ENCODE assay signal across 13 cellular contexts in the genomic region with DNA sequence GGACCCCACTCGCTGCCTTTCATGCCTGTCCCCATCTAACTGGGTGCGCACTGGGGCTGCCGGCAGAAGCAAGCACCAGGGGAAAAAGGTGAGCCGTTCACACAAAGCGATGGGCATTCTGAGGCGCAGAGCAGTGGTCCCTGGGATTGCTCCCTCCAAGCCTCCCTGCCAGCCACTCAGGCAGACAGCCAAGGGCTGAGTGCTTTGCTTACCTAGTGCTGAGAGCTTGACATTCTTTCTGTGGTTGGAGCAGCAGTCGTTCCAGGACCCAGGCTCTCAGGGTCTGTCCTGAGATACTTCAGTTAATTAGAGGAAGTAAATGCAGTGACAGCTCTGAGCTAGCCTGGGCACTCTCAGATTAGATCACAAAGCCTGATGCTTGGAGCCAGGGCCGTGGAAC. TPM values are rescaled to one million over a fixed set of nuclear protein-coding genes. Genes with fewer than 3 reads are reported as not detected.
DNase-seq lines count a peak whose midpoint lies in the region; ATAC-seq and TF ChIP-seq lines count a peak whose summit lies in the region.
"Had no signal": no experiment of that assay in that cellular context is flagged by ENCODE, and none has a peak within 500 bp of the region (broad histone marks: within the 10 kb centered on the region; RNA-seq: fewer than 3 reads in every experiment).

No MANE protein-coding gene starts in this region.

- no peaks in the 10 kb centered on the region for H3K9me3 Mint-ChIP-seq in endodermal cell

- H3K27ac ChIP-seq in endodermal cell (ENCODE audit: low read depth, low read length) (no peak overlapping the region), stomach smooth muscle (ENCODE audit: low read length) (peak overlapping the region; percentile 37)
- H3K27ac ChIP-seq: 22Rv1, testis had no signal

- H3K4me3 ChIP-seq in endodermal cell (ENCODE audit: low read length) = no peak overlapping the region
- no peak overlapping the region for H3K4me3 ChIP-seq in stomach smooth muscle (ENCODE audit: low read length in 2 of 2)
- H3K4me3 ChIP-seq: testis had no signal

- H3K36me3 Mint-ChIP-seq in endodermal cell (ENCODE audit: low read depth) = no peaks in the 10 kb centered on the region
- H3K36me3 Mint-ChIP-seq: activated naive CD8-positive, alpha-beta T cell; naive thymus-derived CD4-positive, alpha-beta T cell had no signal

- intact Hi-C loops in sciatic nerve (cut with DNase I) = no loop called here

- ATAC-seq in GM18867 (IDR thresholded peaks at IDR 0.05; ENCODE audit: unreplicated experiment) (no peak), sciatic nerve (no peak), left lobe of liver (no peak)
- ATAC-seq: naive thymus-derived CD4-positive, alpha-beta T cell had no signal

- no peak overlapping the region for H3K4me3 Mint-ChIP-seq in endodermal cell
- H3K4me3 Mint-ChIP-seq: activated naive CD8-positive, alpha-beta T cell; naive thymus-derived CD4-positive, alpha-beta T cell had no signal

- H3K9me3 ChIP-seq in endodermal cell (ENCODE audit: control insufficient read depth, low read length) (no peaks in the 10 kb centered on the region), stomach smooth muscle (ENCODE audit: control insufficient read depth in 2 of 2, low read length in 2 of 2) (no peaks in the 10 kb centered on the region)
- H3K9me3 ChIP-seq: testis had no signal

- H3K4me1 ChIP-seq in endodermal cell (ENCODE audit: control insufficient read depth, insufficient read depth, low read length) (peaks cover 7% of the 10 kb centered on the region), stomach smooth muscle (ENCODE audit: control insufficient read depth, insufficient read depth, low read length) (peaks cover 42% of the 10 kb centered on the region)
- H3K4me1 ChIP-seq: testis had no signal

- WGBS in endodermal cell (ENCODE audit: insufficient coverage in 1 of 2, insufficient read length in 1 of 2), 2 experiments = 78 to 89% methylated on average over 4 to 8 of the region's 8 CpGs

- H3K9ac ChIP-seq in endodermal cell (ENCODE audit: extremely low read depth, low read length, poor library complexity, severe bottlenecking) (no peak overlapping the region), stomach smooth muscle (ENCODE audit: low read length in 2 of 2) (no peak overlapping the region)

- peaks cover 21% of the 10 kb centered on the region for H3K27me3 ChIP-seq in endodermal cell (ENCODE audit: control insufficient read depth, insufficient read depth, low read length, poor library complexity, severe bottlenecking)
- no peaks in the 10 kb centered on the region for H3K27me3 ChIP-seq in stomach smooth muscle (ENCODE audit: control insufficient read depth in 1 of 2, insufficient read depth in 2 of 2, low read length in 2 of 2)
- H3K27me3 ChIP-seq: testis had no signal

- H3K4me1 Mint-ChIP-seq in endodermal cell = peaks cover 41% of the 10 kb centered on the region

- peaks cover 21% of the 10 kb centered on the region for H3K27me3 Mint-ChIP-seq in endodermal cell (ENCODE audit: insufficient read depth)

- no peak for TF ChIP-seq CTCF in endodermal cell (conservative IDR thresholded peaks at IDR 0.05)

- DNase-seq in DMS153 treated with DMSO at 0.1 percent for 48 hours (lab: John Stamatoyannopoulos, UW; ENCODE audit: unreplicated experiment) (peak; percentile 5), DMS153 (lab: John Stamatoyannopoulos, UW) (no peak), NCI-H510A treated with DMSO at 0.1 percent for 48 hours (lab: John Stamatoyannopoulos, UW) (peak; percentile 46), endodermal cell (peak; percentile 66), sciatic nerve (ENCODE audit: low spot score) (no peak), left lobe of liver (ENCODE audit: low spot score) (no peak)
- DNase-seq: naive thymus-derived CD4-positive, alpha-beta T cell; NCI-H1694 treated with DMSO at 0.1 percent for 48 hours; testis had no signal

- no peak overlapping the region for H3K27ac Mint-ChIP-seq in endodermal cell
- H3K27ac Mint-ChIP-seq: activated naive CD8-positive, alpha-beta T cell; naive thymus-derived CD4-positive, alpha-beta T cell had no signal

- H3K36me3 ChIP-seq in endodermal cell (ENCODE audit: control insufficient read depth, insufficient read depth, low read length) (no peaks in the 10 kb centered on the region), stomach smooth muscle (ENCODE audit: control insufficient read depth in 2 of 2, insufficient read depth in 2 of 2, low read length in 2 of 2) (no peaks in the 10 kb centered on the region)

RNA-seq across cellular contexts. Expression of gene ESYT3, which starts 5.7 kb away (rescaled TPM):
- total RNA-seq in endodermal cell (10 to 100 TPM in 1 of 2 donors, 1 to 10 TPM in 1; 7.7 to 10.2 TPM), sciatic nerve (12.6 TPM), left lobe of liver (0.20 TPM)
- polyA plus RNA-seq in endodermal cell (2013, experiment 1 of 2) = 1.5 TPM
- 0.70 TPM for polyA plus RNA-seq in endodermal cell (2013, experiment 2 of 2)

Comparison
In these comparisons a context has a peak if more than half of its experiments do, and no peak if none do; other contexts are left out.
1. DNase-seq: peak in DMS153 treated with DMSO at 0.1 percent for 48 hours (single experiment), NCI-H510A treated with DMSO at 0.1 percent for 48 hours (single experiment) and endodermal cell (single experiment); none in DMS153 (single experiment), sciatic nerve (single experiment) and left lobe of liver (single experiment).